ENCODE assay signal across 16 cellular contexts in the genomic region with DNA sequence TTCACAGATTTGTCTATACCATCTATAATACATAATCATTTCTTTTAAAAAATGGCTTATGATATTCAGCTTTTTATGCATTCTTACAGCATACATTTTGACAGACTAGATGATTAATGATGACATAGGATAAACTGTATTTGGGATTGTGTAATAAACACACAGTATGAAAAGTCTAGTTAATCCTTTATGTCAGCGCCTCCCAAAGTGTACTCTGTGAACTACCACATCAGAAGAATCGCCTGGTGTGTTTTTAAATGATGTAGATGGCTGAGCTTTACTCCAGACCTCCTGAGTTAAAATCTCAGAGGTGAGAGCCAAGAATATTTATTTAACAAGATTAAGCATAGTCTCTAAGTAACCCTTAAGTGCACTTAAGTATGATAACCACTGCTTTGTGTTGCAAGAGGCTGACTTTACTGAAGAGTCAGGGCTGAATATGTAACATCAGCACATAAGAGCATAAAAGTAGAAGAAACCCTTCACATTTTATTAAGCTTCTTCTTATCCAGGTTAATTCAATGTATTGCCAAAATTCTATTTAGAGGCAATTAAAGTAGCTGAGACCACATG.
DNase-seq lines count a peak whose midpoint lies in the region; ATAC-seq and TF ChIP-seq lines count a peak whose summit lies in the region.
"Had no signal": no experiment of that assay in that cellular context is flagged by ENCODE, and none has a peak within 500 bp of the region (broad histone marks: within the 10 kb centered on the region; RNA-seq: fewer than 3 reads in every experiment).

No MANE protein-coding gene starts in this region.

- DNase-seq in ELR (ENCODE audit: low read depth) (peak; percentile 7), MV-4-11 (lab: John Stamatoyannopoulos, UW) (peak; percentile 3), WTC11 (ENCODE audit: low spot score) (no peak), left lung (no peak), nephron progenitor cell (no peak), Peyer's patch (no peak)
- DNase-seq: activated CD4-positive, alpha-beta T cell treated with anti-CD3 and anti-CD28 coated beads, Interleukin-2, amount 50 U/mL, for 1 hour; activated T-cell treated with anti-CD3 and anti-CD28 coated beads, Interleukin-2, amount 50 U/mL, for 48 hours; CD4-positive, CD25-positive, alpha-beta regulatory T cell; GF-D8; H7; heart left ventricle; NCI-H1436 treated with DMSO at 0.1 percent for 48 hours had no signal

- POLR2A ChIA-PET in WTC11 (lab: Charles Lee), result no interaction called here

- CTCF ChIA-PET in WTC11 (lab: Charles Lee), result interaction anchor here (0.6 to 1.0 kb wide), 4 partner anchors 9 to 95 kb away, joined by 3 read pairs; no protein-coding TSS in a partner anchor

- H3K9me3 ChIP-seq in left lung (no peaks in the 10 kb centered on the region), Peyer's patch (peaks cover 0 to 2% (median 0%) of the 10 kb centered on the region in 4 donors)
- H3K9me3 ChIP-seq: heart left ventricle, neutrophil had no signal

- no peaks in the 10 kb centered on the region for H3K4me1 ChIP-seq in left lung
- H3K4me1 ChIP-seq in Peyer's patch, result no peaks in the 10 kb centered on the region

- H3K27me3 ChIP-seq in left lung, result no peaks in the 10 kb centered on the region
- no peaks in the 10 kb centered on the region for H3K27me3 ChIP-seq in Peyer's patch
- H3K27me3 ChIP-seq: heart left ventricle, neutrophil had no signal

- H3K27ac Mint-ChIP-seq in WTC11, result no peak overlapping the region
- no peak overlapping the region for H3K27ac Mint-ChIP-seq in nephron progenitor cell
- H3K27ac Mint-ChIP-seq: CD4-positive, CD25-positive, alpha-beta regulatory T cell; T-helper 1 cell treated with Interleukin-12 subunit alpha and Interleukin-12 subunit beta and Interleukin-4 antibody, amounts not matched to agents 30 μg/mL and 1 μg/mL, for 36 hours had no signal

- H3K27me3 Mint-ChIP-seq in WTC11 (ENCODE audit: low read depth) (no peaks in the 10 kb centered on the region), nephron progenitor cell (ENCODE audit: low read depth, poor library complexity) (no peaks in the 10 kb centered on the region)
- H3K27me3 Mint-ChIP-seq: CD4-positive, CD25-positive, alpha-beta regulatory T cell had no signal

- no peak overlapping the region for H3K4me3 ChIP-seq in left lung
- no peak overlapping the region for H3K4me3 ChIP-seq in Peyer's patch
- H3K4me3 ChIP-seq: heart left ventricle had no signal

- H3K36me3 Mint-ChIP-seq in WTC11 (peaks cover 7% of the 10 kb centered on the region), nephron progenitor cell (ENCODE audit: low read depth) (peaks cover 3% of the 10 kb centered on the region)
- H3K36me3 Mint-ChIP-seq: CD4-positive, CD25-positive, alpha-beta regulatory T cell had no signal

- H3K4me1 Mint-ChIP-seq in WTC11, result peaks cover 9% of the 10 kb centered on the region
- peaks cover 5% of the 10 kb centered on the region for H3K4me1 Mint-ChIP-seq in nephron progenitor cell
- H3K4me1 Mint-ChIP-seq: CD4-positive, CD25-positive, alpha-beta regulatory T cell had no signal

- intact Hi-C loops in left lung (cut with DNase I), result no loop called here

- H3K36me3 ChIP-seq in left lung (no peaks in the 10 kb centered on the region), Peyer's patch (no peaks in the 10 kb centered on the region)
- H3K36me3 ChIP-seq: heart left ventricle, neutrophil had no signal

- H3K9me3 Mint-ChIP-seq in WTC11, result peaks cover 4% of the 10 kb centered on the region; the same call in 1 of the 2 replicates
- H3K9me3 Mint-ChIP-seq in nephron progenitor cell, result no peaks in the 10 kb centered on the region
- H3K9me3 Mint-ChIP-seq: T-helper 1 cell treated with Interleukin-12 subunit alpha and Interleukin-12 subunit beta and Interleukin-4 antibody, amounts not matched to agents 30 μg/mL and 1 μg/mL, for 36 hours had no signal

- peak; percentile 63 for ATAC-seq in WTC11
- ATAC-seq in left lung, result peak; percentile 87
- ATAC-seq in HG03439 (IDR thresholded peaks at IDR 0.05; ENCODE audit: unreplicated experiment), result no peak

- H3K4me3 Mint-ChIP-seq in WTC11, result no peak overlapping the region
- no peak overlapping the region for H3K4me3 Mint-ChIP-seq in nephron progenitor cell
- H3K4me3 Mint-ChIP-seq: CD4-positive, CD25-positive, alpha-beta regulatory T cell; T-helper 1 cell treated with Interleukin-12 subunit alpha and Interleukin-12 subunit beta and Interleukin-4 antibody, amounts not matched to agents 30 μg/mL and 1 μg/mL, for 36 hours had no signal

- TF ChIP-seq POLR2A in Peyer's patch (IDR thresholded peaks at IDR 0.05), result no peak

- no peak overlapping the region for H3K27ac ChIP-seq in left lung
- no peak overlapping the region for H3K27ac ChIP-seq in Peyer's patch
- H3K27ac ChIP-seq: heart left ventricle, neutrophil had no signal

- TF ChIP-seq CTCF in WTC11 (IDR thresholded peaks at IDR 0.05), result no peak
- no peak for TF ChIP-seq CTCF in left lung (IDR thresholded peaks at IDR 0.05)
- no peak for TF ChIP-seq CTCF in nephron progenitor cell (IDR thresholded peaks at IDR 0.05)
- TF ChIP-seq CTCF in Peyer's patch (IDR thresholded peaks at IDR 0.05), result peak in 1 of 6 experiments; percentile 25

TF ChIP-seq in WTC11, 78 proteins besides CTCF, POLR2A, EP300 and RAD21 (continues in another document):
- TF ChIP-seq ZNF263 (CRISPR knock-in tag; IDR thresholded peaks at IDR 0.05; ENCODE audit: low read depth) (no peak), GRHL2 (CRISPR knock-in tag; IDR thresholded peaks at IDR 0.05; ENCODE audit: insufficient replicate concordance, severe bottlenecking) (no peak), TEAD4 (CRISPR knock-in tag; IDR thresholded peaks at IDR 0.05) (no peak), ZNF121 (CRISPR knock-in tag; IDR thresholded peaks at IDR 0.05) (no peak), NFATC4 (CRISPR knock-in tag; IDR thresholded peaks at IDR 0.05) (no peak), JAZF1 (CRISPR knock-in tag; IDR thresholded peaks at IDR 0.05) (no peak), NFYB (CRISPR knock-in tag; conservative IDR thresholded peaks at IDR 0.05; ENCODE audit: low read depth) (no peak), ZNF416 (CRISPR knock-in tag; IDR thresholded peaks at IDR 0.05) (no peak)
- TF ChIP-seq, protein P1, sequence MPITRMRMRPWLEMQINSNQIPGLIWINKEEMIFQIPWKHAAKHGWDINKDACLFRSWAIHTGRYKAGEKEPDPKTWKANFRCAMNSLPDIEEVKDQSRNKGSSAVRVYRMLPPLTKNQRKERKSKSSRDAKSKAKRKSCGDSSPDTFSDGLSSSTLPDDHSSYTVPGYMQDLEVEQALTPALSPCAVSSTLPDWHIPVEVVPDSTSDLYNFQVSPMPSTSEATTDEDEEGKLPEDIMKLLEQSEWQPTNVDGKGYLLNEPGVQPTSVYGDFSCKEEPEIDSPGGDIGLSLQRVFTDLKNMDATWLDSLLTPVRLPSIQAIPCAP (CRISPR knock-in tag; IDR thresholded peaks at IDR 0.05), result no peak
- TF ChIP-seq, protein P2, sequence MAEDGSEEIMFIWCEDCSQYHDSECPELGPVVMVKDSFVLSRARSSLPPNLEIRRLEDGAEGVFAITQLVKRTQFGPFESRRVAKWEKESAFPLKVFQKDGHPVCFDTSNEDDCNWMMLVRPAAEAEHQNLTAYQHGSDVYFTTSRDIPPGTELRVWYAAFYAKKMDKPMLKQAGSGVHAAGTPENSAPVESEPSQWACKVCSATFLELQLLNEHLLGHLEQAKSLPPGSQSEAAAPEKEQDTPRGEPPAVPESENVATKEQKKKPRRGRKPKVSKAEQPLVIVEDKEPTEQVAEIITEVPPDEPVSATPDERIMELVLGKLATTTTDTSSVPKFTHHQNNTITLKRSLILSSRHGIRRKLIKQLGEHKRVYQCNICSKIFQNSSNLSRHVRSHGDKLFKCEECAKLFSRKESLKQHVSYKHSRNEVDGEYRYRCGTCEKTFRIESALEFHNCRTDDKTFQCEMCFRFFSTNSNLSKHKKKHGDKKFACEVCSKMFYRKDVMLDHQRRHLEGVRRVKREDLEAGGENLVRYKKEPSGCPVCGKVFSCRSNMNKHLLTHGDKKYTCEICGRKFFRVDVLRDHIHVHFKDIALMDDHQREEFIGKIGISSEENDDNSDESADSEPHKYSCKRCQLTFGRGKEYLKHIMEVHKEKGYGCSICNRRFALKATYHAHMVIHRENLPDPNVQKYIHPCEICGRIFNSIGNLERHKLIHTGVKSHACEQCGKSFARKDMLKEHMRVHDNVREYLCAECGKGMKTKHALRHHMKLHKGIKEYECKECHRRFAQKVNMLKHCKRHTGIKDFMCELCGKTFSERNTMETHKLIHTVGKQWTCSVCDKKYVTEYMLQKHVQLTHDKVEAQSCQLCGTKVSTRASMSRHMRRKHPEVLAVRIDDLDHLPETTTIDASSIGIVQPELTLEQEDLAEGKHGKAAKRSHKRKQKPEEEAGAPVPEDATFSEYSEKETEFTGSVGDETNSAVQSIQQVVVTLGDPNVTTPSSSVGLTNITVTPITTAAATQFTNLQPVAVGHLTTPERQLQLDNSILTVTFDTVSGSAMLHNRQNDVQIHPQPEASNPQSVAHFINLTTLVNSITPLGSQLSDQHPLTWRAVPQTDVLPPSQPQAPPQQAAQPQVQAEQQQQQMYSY (CRISPR knock-in tag; IDR thresholded peaks at IDR 0.05), result no peak
- TF ChIP-seq, protein P3, sequence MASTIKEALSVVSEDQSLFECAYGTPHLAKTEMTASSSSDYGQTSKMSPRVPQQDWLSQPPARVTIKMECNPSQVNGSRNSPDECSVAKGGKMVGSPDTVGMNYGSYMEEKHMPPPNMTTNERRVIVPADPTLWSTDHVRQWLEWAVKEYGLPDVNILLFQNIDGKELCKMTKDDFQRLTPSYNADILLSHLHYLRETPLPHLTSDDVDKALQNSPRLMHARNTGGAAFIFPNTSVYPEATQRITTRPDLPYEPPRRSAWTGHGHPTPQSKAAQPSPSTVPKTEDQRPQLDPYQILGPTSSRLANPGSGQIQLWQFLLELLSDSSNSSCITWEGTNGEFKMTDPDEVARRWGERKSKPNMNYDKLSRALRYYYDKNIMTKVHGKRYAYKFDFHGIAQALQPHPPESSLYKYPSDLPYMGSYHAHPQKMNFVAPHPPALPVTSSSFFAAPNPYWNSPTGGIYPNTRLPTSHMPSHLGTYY (CRISPR knock-in tag; IDR thresholded peaks at IDR 0.05), result no peak
- TF ChIP-seq, protein P4, sequence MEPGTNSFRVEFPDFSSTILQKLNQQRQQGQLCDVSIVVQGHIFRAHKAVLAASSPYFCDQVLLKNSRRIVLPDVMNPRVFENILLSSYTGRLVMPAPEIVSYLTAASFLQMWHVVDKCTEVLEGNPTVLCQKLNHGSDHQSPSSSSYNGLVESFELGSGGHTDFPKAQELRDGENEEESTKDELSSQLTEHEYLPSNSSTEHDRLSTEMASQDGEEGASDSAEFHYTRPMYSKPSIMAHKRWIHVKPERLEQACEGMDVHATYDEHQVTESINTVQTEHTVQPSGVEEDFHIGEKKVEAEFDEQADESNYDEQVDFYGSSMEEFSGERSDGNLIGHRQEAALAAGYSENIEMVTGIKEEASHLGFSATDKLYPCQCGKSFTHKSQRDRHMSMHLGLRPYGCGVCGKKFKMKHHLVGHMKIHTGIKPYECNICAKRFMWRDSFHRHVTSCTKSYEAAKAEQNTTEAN (CRISPR knock-in tag; IDR thresholded peaks at IDR 0.05), result no peak

Comparison
In these comparisons a context has a peak if more than half of its experiments do, and no peak if none do; other contexts are left out.
1. DNase-seq: peak in ELR (single experiment) and MV-4-11 (single experiment); none in WTC11 (single experiment), left lung (0 of 2), nephron progenitor cell (single experiment) and Peyer's patch (0 of 3).